2 cellular contexts compared by ENCODE assay signal in the genomic region with DNA sequence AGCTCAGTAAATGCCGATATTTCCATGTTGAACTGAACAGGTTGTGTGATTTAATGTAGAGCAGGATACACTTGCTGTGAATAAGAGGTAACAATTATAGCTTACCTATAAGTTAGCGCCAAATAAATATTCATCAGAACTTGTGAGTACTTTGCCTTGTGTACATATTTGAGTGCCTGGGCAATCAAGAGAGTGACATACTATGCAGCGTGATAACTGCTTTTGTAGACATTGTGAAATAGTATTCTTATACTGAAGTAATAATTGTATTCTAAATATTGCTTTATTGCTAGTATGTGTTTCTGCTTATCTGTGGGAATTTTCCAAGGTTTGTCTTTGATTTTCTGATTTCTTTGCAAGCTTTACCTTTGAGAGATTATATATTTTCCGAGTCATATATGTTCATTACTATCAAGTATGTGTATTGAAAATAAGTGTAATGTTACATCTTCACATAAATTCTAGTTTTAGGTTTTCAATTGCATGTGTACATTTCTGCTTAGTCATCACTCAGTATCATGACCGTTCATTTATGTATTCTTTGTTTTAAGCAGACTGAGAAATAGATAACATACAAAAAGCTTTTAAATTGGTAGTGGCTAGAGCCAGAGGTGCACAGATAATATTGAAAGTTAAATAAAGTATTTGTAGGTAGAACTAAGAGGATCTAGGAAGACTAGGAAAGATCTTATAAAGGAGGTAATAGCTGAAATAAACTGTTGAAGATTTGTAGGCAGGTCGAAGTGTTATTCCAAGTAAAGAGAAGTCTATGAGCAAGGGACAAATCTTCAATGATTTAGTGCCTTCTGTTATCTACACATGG.
TF ChIP-seq lines count a peak whose summit lies in the region.

No MANE protein-coding gene starts in this region.

TF ChIP-seq in A549, 52 proteins besides CTCF, POLR2A, EP300 and RAD21:
- TF ChIP-seq, protein P1, sequence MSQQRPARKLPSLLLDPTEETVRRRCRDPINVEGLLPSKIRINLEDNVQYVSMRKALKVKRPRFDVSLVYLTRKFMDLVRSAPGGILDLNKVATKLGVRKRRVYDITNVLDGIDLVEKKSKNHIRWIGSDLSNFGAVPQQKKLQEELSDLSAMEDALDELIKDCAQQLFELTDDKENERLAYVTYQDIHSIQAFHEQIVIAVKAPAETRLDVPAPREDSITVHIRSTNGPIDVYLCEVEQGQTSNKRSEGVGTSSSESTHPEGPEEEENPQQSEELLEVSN (IDR thresholded peaks at IDR 0.05; ENCODE audit: borderline replicate concordance, low read depth) = no peak
- TF ChIP-seq CEBPB (IDR thresholded peaks at IDR 0.05) (0 out of 4 replicates have a peak, but pooled peaks of 1 of the 2 experiments have one; percentile 7), MYC (IDR thresholded peaks at IDR 0.05; ENCODE audit: borderline replicate concordance, low read length) (no peak), RCOR1 (IDR thresholded peaks at IDR 0.05; ENCODE audit: low read depth, low read length) (no peak), KDM1A (IDR thresholded peaks at IDR 0.05; ENCODE audit: low read depth) (no peak), ESRRA (IDR thresholded peaks at IDR 0.05; ENCODE audit: borderline replicate concordance, low read length) (no peak), SMC3 (IDR thresholded peaks at IDR 0.05) (no peak), HOXB13 (CRISPR knock-in tag; IDR thresholded peaks at IDR 0.05; ENCODE audit: low read depth) (no peak), FOSL2 (IDR thresholded peaks at IDR 0.05) (no peak), FOSL2 (CRISPR knock-in tag; IDR thresholded peaks at IDR 0.05) (0 out of 2 replicates have a peak, but pooled peaks have one; percentile 7), MAFK (IDR thresholded peaks at IDR 0.05; ENCODE audit: partially characterized antibody) (peak; percentile 99), NFE2L2 (conservative IDR thresholded peaks at IDR 0.05; ENCODE audit: low read length) (peak; percentile 83)
- TF ChIP-seq, protein P2, sequence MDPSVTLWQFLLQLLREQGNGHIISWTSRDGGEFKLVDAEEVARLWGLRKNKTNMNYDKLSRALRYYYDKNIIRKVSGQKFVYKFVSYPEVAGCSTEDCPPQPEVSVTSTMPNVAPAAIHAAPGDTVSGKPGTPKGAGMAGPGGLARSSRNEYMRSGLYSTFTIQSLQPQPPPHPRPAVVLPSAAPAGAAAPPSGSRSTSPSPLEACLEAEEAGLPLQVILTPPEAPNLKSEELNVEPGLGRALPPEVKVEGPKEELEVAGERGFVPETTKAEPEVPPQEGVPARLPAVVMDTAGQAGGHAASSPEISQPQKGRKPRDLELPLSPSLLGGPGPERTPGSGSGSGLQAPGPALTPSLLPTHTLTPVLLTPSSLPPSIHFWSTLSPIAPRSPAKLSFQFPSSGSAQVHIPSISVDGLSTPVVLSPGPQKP (IDR thresholded peaks at IDR 0.05; ENCODE audit: low read depth, low read length) = no peak

TF ChIP-seq in IMR-90, 13 proteins besides CTCF, POLR2A, EP300 and RAD21:
- TF ChIP-seq MAFK (IDR thresholded peaks at IDR 0.05; ENCODE audit: low read depth, low read length) (peak; percentile 94), MXI1 (IDR thresholded peaks at IDR 0.05; ENCODE audit: borderline replicate concordance, low read depth, low read length) (no peak), CHD1 (IDR thresholded peaks at IDR 0.05; ENCODE audit: low read depth, low read length) (no peak), BHLHE40 (IDR thresholded peaks at IDR 0.05; ENCODE audit: low read depth, low read length) (no peak), MAZ (IDR thresholded peaks at IDR 0.05; ENCODE audit: borderline replicate concordance, low read depth, low read length) (no peak), NFE2L2 (IDR thresholded peaks at IDR 0.05; ENCODE audit: low read depth, low read length) (peak; percentile 90), RFX5 (IDR thresholded peaks at IDR 0.05; ENCODE audit: low read depth, low read length) (no peak), CEBPB (IDR thresholded peaks at IDR 0.05; ENCODE audit: low read depth, low read length) (peak; percentile 63), SMC3 (IDR thresholded peaks at IDR 0.05; ENCODE audit: low read depth, low read length) (no peak), RCOR1 (IDR thresholded peaks at IDR 0.05; ENCODE audit: insufficient replicate concordance, low read length) (no peak), FOS (IDR thresholded peaks at IDR 0.05; ENCODE audit: low read depth, low read length) (no peak)
- TF ChIP-seq, protein P3, sequence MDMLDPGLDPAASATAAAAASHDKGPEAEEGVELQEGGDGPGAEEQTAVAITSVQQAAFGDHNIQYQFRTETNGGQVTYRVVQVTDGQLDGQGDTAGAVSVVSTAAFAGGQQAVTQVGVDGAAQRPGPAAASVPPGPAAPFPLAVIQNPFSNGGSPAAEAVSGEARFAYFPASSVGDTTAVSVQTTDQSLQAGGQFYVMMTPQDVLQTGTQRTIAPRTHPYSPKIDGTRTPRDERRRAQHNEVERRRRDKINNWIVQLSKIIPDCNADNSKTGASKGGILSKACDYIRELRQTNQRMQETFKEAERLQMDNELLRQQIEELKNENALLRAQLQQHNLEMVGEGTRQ (IDR thresholded peaks at IDR 0.05; ENCODE audit: low read depth, low read length) = no peak
- TF ChIP-seq, protein P2 (IDR thresholded peaks at IDR 0.05; ENCODE audit: borderline replicate concordance, low read depth, low read length) = no peak
TF ChIP-seq in IMR-90: peak in this region for 3.
